In the genomic region with DNA sequence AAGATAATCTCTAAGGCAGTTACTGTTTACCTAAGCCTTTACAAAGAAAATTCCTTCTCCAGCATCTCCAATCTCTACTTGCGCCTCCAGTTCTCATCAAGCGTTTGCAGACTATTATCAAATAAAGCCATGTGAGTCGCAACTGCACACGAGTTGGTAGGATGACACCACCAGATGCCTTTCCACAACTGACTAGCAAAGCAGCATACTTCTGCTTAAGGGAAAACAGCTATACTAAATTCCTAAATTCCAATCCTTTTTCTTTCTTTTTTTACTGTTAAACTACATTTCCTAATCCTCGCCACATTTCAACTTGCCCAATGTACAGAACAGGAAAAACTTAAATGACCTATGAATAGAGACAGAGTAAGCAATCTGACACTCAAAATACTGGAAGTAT, we compare ENCODE assay signal across 28 cellular contexts.
"Had no signal": no experiment of that assay in that cellular context is flagged by ENCODE, and none has a peak within 500 bp of the region (broad histone marks: within the 10 kb centered on the region; RNA-seq: fewer than 3 reads in every experiment).

No MANE protein-coding gene starts in this region.

- FAIRE-seq: TTC549 had no signal

- H3K9me3 ChIP-seq: ascending aorta, SJCRH30 had no signal

- H3K4me3 ChIP-seq: ascending aorta, cardiac muscle cell, SJCRH30, SK-N-MC had no signal

- DNase-seq: activated B cell treated with CpG ODN at 0.5 μM for 24 hours; activated CD4-positive, alpha-beta memory T cell treated with anti-CD3 and anti-CD28 coated beads for 36 hours; activated CD4-positive, alpha-beta T cell treated with anti-CD3 and anti-CD28 coated beads for 4 hours; activated CD4-positive, alpha-beta T cell treated with anti-CD3 and anti-CD28 coated beads, Interleukin-2, amount 50 U/mL, for 1 hour; activated CD4-positive, CD25-positive, alpha-beta regulatory T cell treated with anti-CD3 and anti-CD28 coated beads, Interleukin-2, amount 50 U/mL, for 72 hours; activated CD8-positive, alpha-beta memory T cell treated with anti-CD3 and anti-CD28 coated beads, Interleukin-2, amount 50 U/mL, for 4 hours; activated effector memory CD4-positive, alpha-beta T cell treated with anti-CD3 and anti-CD28 coated beads, Interleukin-2, amount 50 U/mL, for 16 hours; activated naive CD4-positive, alpha-beta T cell; activated naive CD4-positive, alpha-beta T cell treated with anti-CD3 and anti-CD28 coated beads, Interleukin-2, amount 50 U/mL, for 16 hours; activated naive CD8-positive, alpha-beta T cell treated with anti-CD3 and anti-CD28 coated beads for 36 hours; activated T-cell treated with anti-CD3 and anti-CD28 coated beads for 4 hours; activated T-cell treated with anti-CD3 and anti-CD28 coated beads, Interleukin-2, amount 50 U/mL, for 4 hours; amygdala; NCI-H1048; NCI-H1105 treated with DMSO at 0.1 percent for 48 hours; NCI-H1436; NCI-H1694; NCI-H1930; NCI-H345; NCI-H524 treated with DMSO at 0.1 percent for 48 hours; SHP77; SJCRH30; T1000 had no signal

- ATAC-seq: activated T-cell treated with anti-CD3 and anti-CD28 coated beads, Interleukin-2, amount 50 U/mL, for 4 hours; Panc1 had no signal

- H3K4me1 ChIP-seq: ascending aorta, SJCRH30 had no signal

- H3K27ac ChIP-seq: ascending aorta, cardiac muscle cell, SJCRH30, SK-N-MC had no signal

- H3K36me3 ChIP-seq: cardiac muscle cell, SJCRH30 had no signal

- H3K27me3 ChIP-seq: ascending aorta, cardiac muscle cell, SJCRH30 had no signal
